In genomic region chr7:150417863-150418262, GRCh38 we compare ENCODE assay signal across 2 cellular contexts.
TF ChIP-seq lines count a peak whose summit lies in the region.

No MANE protein-coding gene starts in this region.

TF ChIP-seq in A549, 52 proteins besides CTCF, POLR2A, EP300 and RAD21:
- TF ChIP-seq CHD2 (IDR thresholded peaks at IDR 0.05; ENCODE audit: low read length, partially characterized antibody): no peak
- TF ChIP-seq CHD4 (IDR thresholded peaks at IDR 0.05; ENCODE audit: borderline replicate concordance): no peak

TF ChIP-seq in H1, 55 proteins besides CTCF, POLR2A, EP300 and RAD21:
- no peak for TF ChIP-seq GABPA (IDR thresholded peaks at IDR 0.05; ENCODE audit: borderline replicate concordance, insufficient read depth, low read length)
- TF ChIP-seq CREB1 (IDR thresholded peaks at IDR 0.05): no peak
- TF ChIP-seq KDM4A (IDR thresholded peaks at IDR 0.05; ENCODE audit: low read depth, low read length, severe bottlenecking): no peak
- TF ChIP-seq POU5F1 (IDR thresholded peaks at IDR 0.05; ENCODE audit: low read depth, low read length): no peak
- TF ChIP-seq YY1 (IDR thresholded peaks at IDR 0.05; ENCODE audit: low read depth, low read length): no peak
- no peak for TF ChIP-seq RBBP5 (IDR thresholded peaks at IDR 0.05; ENCODE audit: borderline replicate concordance, low read depth, low read length)
- TF ChIP-seq BCL11A (IDR thresholded peaks at IDR 0.05; ENCODE audit: low read depth in 2 of 2, low read length in 2 of 2): no peak
- TF ChIP-seq RFX5 (IDR thresholded peaks at IDR 0.05; ENCODE audit: borderline replicate concordance, low read depth, low read length): no peak
- TF ChIP-seq ZNF274 (IDR thresholded peaks at IDR 0.05; ENCODE audit: borderline replicate concordance, extremely low read depth, low read length): no peak
- no peak for TF ChIP-seq SIRT6 (IDR thresholded peaks at IDR 0.05; ENCODE audit: low read length)
- TF ChIP-seq SAP30 (IDR thresholded peaks at IDR 0.05; ENCODE audit: insufficient read depth, insufficient replicate concordance, low read length): no peak
- TF ChIP-seq CHD2 (IDR thresholded peaks at IDR 0.05; ENCODE audit: low read length): no peak
- no peak for TF ChIP-seq NRF1 (IDR thresholded peaks at IDR 0.05; ENCODE audit: low read depth, low read length)
- TF ChIP-seq ATF2 (IDR thresholded peaks at IDR 0.05; ENCODE audit: low read length): no peak
- TF ChIP-seq CBX5 (IDR thresholded peaks at IDR 0.05; ENCODE audit: low read depth, low read length): no peak
- no peak for TF ChIP-seq SUZ12 (IDR thresholded peaks at IDR 0.05; ENCODE audit: low read length)
